In the genomic region with DNA sequence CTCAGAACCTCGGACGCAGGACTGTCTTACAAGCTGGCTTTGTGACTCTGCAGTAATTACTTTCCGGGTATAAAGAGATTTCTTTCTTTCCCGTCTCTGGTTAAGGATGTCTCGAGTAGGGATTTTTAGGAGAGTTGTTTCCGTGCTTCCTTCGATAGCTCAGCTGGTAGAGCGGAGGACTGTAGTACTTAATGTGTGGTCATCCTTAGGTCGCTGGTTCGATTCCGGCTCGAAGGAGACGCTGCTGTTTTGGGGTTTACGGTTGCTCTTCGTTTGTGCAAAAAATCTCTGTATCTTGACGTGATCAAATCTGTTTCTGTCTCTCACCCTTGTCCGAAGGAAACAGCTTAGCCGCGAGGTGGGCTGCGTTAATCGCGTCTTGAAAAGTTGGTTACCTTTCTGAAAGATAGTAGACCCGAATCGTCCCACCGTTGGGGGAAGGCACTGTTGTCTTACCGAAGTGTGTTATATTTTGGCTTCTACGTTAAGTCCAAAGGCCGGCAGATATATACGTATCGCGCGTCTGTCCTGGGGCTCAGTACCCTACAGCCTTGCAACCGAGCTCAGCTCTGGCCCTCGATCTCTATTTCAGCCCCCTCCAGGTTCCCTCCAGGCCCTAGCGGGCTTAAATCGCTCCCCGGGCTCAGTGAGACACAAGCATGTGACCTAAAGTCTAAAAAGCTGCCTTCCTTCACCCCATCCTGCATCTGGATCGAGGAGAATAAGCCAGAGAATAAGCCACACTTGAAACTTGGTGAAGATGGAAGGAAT, we compare ENCODE assay signal across 8 cellular contexts. TPM values are rescaled to one million over a fixed set of nuclear protein-coding genes. Genes with fewer than 3 reads are reported as not detected.
DNase-seq lines count a peak whose midpoint lies in the region; ATAC-seq, FAIRE-seq and TF ChIP-seq lines count a peak whose summit lies in the region.

No MANE protein-coding gene starts in this region.

- peak; percentile 25 for ATAC-seq in HG02678 (IDR thresholded peaks at IDR 0.05; ENCODE audit: unreplicated experiment)

- no peak for TF ChIP-seq CTCF in GM12875 (IDR thresholded peaks at IDR 0.05; ENCODE audit: borderline replicate concordance, insufficient read depth, low read depth, low read length)
- no peak for TF ChIP-seq CTCF in VCaP (conservative IDR thresholded peaks at IDR 0.05)
- TF ChIP-seq CTCF in keratinocyte (optimal IDR thresholded peaks at IDR 0.05 in 1 of 3, IDR thresholded peaks at IDR 0.05 in 1 of 3, conservative IDR thresholded peaks at IDR 0.05 in 1 of 3; ENCODE audit: extremely low read depth in 1 of 3, insufficient read depth in 2 of 3, low read length in 3 of 3): no peak
- TF ChIP-seq CTCF in chondrocyte (IDR thresholded peaks at IDR 0.05): no peak

- no peaks in the 10 kb centered on the region for H3K9me3 ChIP-seq in keratinocyte (ENCODE audit: control insufficient read depth, low read depth, low read length)

- DNase-seq in NCI-H1930 (lab: John Stamatoyannopoulos, UW): peak; percentile 67 to 81
- DNase-seq in caudate nucleus (lab: John Stamatoyannopoulos, UW): peak in 55 of 61 donors; percentile 15 to 91 (median 74)
- DNase-seq in keratinocyte (ENCODE audit: low read depth, low spot score): peak; percentile 85
- peak; percentile 78 to 86 (median 84) for DNase-seq in stimulated activated CD4-positive, alpha-beta T cell treated with anti-CD3 and anti-CD28 coated beads, Interleukin-12 subunit alpha, Interleukin-12 subunit beta, amount 100 ng/mL, for 48 hours (ENCODE audit: low read depth in 2 of 3, low spot score in 1 of 3)
- no peak for DNase-seq in chondrocyte (ENCODE audit: low spot score)

- no peak overlapping the region for H3K4me3 Mint-ChIP-seq in chondrocyte (ENCODE audit: unreplicated experiment)

- no peaks in the 10 kb centered on the region for H3K27me3 ChIP-seq in keratinocyte (ENCODE audit: control insufficient read depth, extremely low read depth, insufficient read depth, low read length)

- peak overlapping the region; percentile 90 for H3K9ac ChIP-seq in keratinocyte (ENCODE audit: control insufficient read depth, extremely low read depth, insufficient read depth, low read length)

- H3K4me3 ChIP-seq in GM12875 (ENCODE audit: low read depth, low read length) (peak overlapping the region; percentile 70), keratinocyte (ENCODE audit: control insufficient read depth in 2 of 3, extremely low read depth in 1 of 3, insufficient read depth in 2 of 3, low read depth in 1 of 3, low read length in 3 of 3) (peak overlapping the region; percentile 75 to 87 (median 84))

- peak overlapping the region; percentile 91 for H2AFZ ChIP-seq in keratinocyte (ENCODE audit: control insufficient read depth, low read length)

- no peaks in the 10 kb centered on the region for H3K27me3 Mint-ChIP-seq in chondrocyte (ENCODE audit: low read depth)

- H3K36me3 ChIP-seq in keratinocyte (ENCODE audit: control insufficient read depth in 2 of 2, extremely low read depth in 1 of 2, insufficient read depth in 2 of 2, low read length in 2 of 2): no peaks in the 10 kb centered on the region

- H3K4me2 ChIP-seq in keratinocyte (ENCODE audit: control insufficient read depth, extremely low read depth, insufficient read depth, low read depth, low read length): peak overlapping the region; percentile 88

- peaks cover 40% of the 10 kb centered on the region for H3K4me1 Mint-ChIP-seq in chondrocyte (ENCODE audit: low read depth)

- H3K36me3 Mint-ChIP-seq in chondrocyte (ENCODE audit: low read depth): no peaks in the 10 kb centered on the region

- H3K4me1 ChIP-seq in keratinocyte (ENCODE audit: control insufficient read depth, extremely low read depth, insufficient read depth, low read length): peaks cover 19% of the 10 kb centered on the region

- no peaks in the 10 kb centered on the region for H3K79me2 ChIP-seq in keratinocyte (ENCODE audit: control insufficient read depth, insufficient read depth, low read length)

- H3K27ac ChIP-seq in VCaP: peak overlapping the region; percentile 96
- H3K27ac ChIP-seq in caudate nucleus (ENCODE audit: low read depth, low read length): peak overlapping the region; percentile 100
- peak overlapping the region; percentile 90 for H3K27ac ChIP-seq in keratinocyte (ENCODE audit: control insufficient read depth, insufficient read depth, low read length)

- no peaks in the 10 kb centered on the region for H4K20me1 ChIP-seq in keratinocyte (ENCODE audit: control insufficient read depth, extremely low read depth, insufficient read depth, low read length)

- dilution Hi-C loops in keratinocyte (cut with MboI; ENCODE audit: extremely low pct_ligation_motif_present, low sequenced_read_pairs): no loop called here

- H3K9me1 ChIP-seq in keratinocyte (ENCODE audit: control insufficient read depth, extremely low read depth, insufficient read depth, low read length): no peaks in the 10 kb centered on the region

- H3K27ac Mint-ChIP-seq in chondrocyte (ENCODE audit: unreplicated experiment): no peak overlapping the region

- no peak for FAIRE-seq in keratinocyte (lab: Jason Lieb, UNC)

- no peaks in the 10 kb centered on the region for H3K9me3 Mint-ChIP-seq in chondrocyte (ENCODE audit: low read depth)

RNA-seq across cellular contexts. Expression of gene RNASE4, which starts 1.1 kb away (rescaled TPM):
- polyA plus RNA-seq in keratinocyte: 5.5 to 12.8 TPM (median 9.5 TPM) in 3 replicates
- polyA plus RNA-seq in keratinocyte (2011; ENCODE audit: low read depth): 3.5 TPM
- 4.5 and 6.7 TPM in 2 replicates for polyA plus RNA-seq in keratinocyte (2011; cell fraction: cytosol; rRNA removed)
- polyA plus RNA-seq in keratinocyte (2011; cell fraction: nucleus; rRNA removed): 12.6 and 16.3 TPM in 2 replicates
- polyA plus RNA-seq in keratinocyte (2012; ENCODE audit: low replicate concordance): 3.5 and 7.1 TPM in 2 replicates
- polyA minus RNA-seq in keratinocyte: 1.7 to 6.6 TPM (median 5.3 TPM) in 3 replicates
- polyA minus RNA-seq in keratinocyte (2011; cell fraction: cytosol; rRNA and poly(A)+ RNA removed): not detected
- polyA minus RNA-seq in keratinocyte (2011; cell fraction: nucleus; rRNA and poly(A)+ RNA removed): 3.7 and 4.8 TPM in 2 replicates
- total RNA-seq in chondrocyte: 23.6 to 32.1 TPM (median 28.5 TPM) in 3 replicates

RNA-seq across cellular contexts. Expression of gene ANG, which starts 5.3 kb away (rescaled TPM):
- polyA plus RNA-seq in keratinocyte: 3.7 to 4.4 TPM (median 4.0 TPM) in 3 replicates
- polyA plus RNA-seq in keratinocyte (2011; ENCODE audit: low read depth): 1.1 TPM
- polyA plus RNA-seq in keratinocyte (2011; cell fraction: cytosol; rRNA removed): 2.3 and 3.0 TPM in 2 replicates
- polyA plus RNA-seq in keratinocyte (2011; cell fraction: nucleus; rRNA removed): 4.1 and 5.8 TPM in 2 replicates
- polyA plus RNA-seq in keratinocyte (2012; ENCODE audit: low replicate concordance): 3.0 and 9.3 TPM in 2 replicates
- polyA minus RNA-seq in keratinocyte: 1.9 to 4.0 TPM (median 2.3 TPM) in 3 replicates
- polyA minus RNA-seq in keratinocyte (2011; cell fraction: cytosol; rRNA and poly(A)+ RNA removed): 3.6 TPM
- 0.95 and 1.1 TPM in 2 replicates for polyA minus RNA-seq in keratinocyte (2011; cell fraction: nucleus; rRNA and poly(A)+ RNA removed)
- total RNA-seq in chondrocyte: 7.3 to 10.2 TPM (median 9.1 TPM) in 3 replicates

RNA-seq across cellular contexts. Expression of gene OR6S1, which starts 41.8 kb away (rescaled TPM):
- not detected in 3 replicates for polyA plus RNA-seq in keratinocyte
- not detected for polyA plus RNA-seq in keratinocyte (2011; ENCODE audit: low read depth)
- not detected in 2 replicates for polyA plus RNA-seq in keratinocyte (2011; cell fraction: cytosol; rRNA removed)
- not detected in 2 replicates for polyA plus RNA-seq in keratinocyte (2011; cell fraction: nucleus; rRNA removed)
- not detected in 2 replicates for polyA plus RNA-seq in keratinocyte (2012; ENCODE audit: low replicate concordance)
- polyA minus RNA-seq in keratinocyte: not detected in 3 replicates
- not detected for polyA minus RNA-seq in keratinocyte (2011; cell fraction: cytosol; rRNA and poly(A)+ RNA removed)
- polyA minus RNA-seq in keratinocyte (2011; cell fraction: nucleus; rRNA and poly(A)+ RNA removed): not detected in 2 replicates
- total RNA-seq in chondrocyte: not detected in 3 replicates
